ENCODE assay signal across 8 cellular contexts in genomic region chr19:1102407-1103106, GRCh38. TPM values are rescaled to one million over a fixed set of nuclear protein-coding genes. Genes with fewer than 3 reads are reported as not detected.
DNase-seq lines count a peak whose midpoint lies in the region; ATAC-seq and TF ChIP-seq lines count a peak whose summit lies in the region.

No MANE protein-coding gene starts in this region.

- no peak overlapping the region for H4K91ac ChIP-seq in neuronal stem cell (ENCODE audit: low read depth, low read length, poor library complexity)

- H2AK5ac ChIP-seq in neuronal stem cell (ENCODE audit: low read depth, low read length) = peak overlapping the region; percentile 81

- WGBS in endodermal cell (ENCODE audit: insufficient coverage in 1 of 2, insufficient read length in 1 of 2), 2 experiments = 93 to 94% methylated on average over 15 to 16 of the region's 16 CpGs
- WGBS in neuronal stem cell (ENCODE audit: extremely low coverage in 2 of 2, insufficient read length in 2 of 2, insufficient replicate concordance in 1 of 2), 2 donors = no CpG with 5 or more reads among the region's 16 CpGs
- WGBS in aorta, 2 donors = 25 to 30% methylated on average over 16 of the region's 16 CpGs

- H3K23ac ChIP-seq in neuronal stem cell (ENCODE audit: low read depth, low read length, poor library complexity) = no peak overlapping the region

- peak overlapping the region; percentile 53 for H3K27ac ChIP-seq in endodermal cell (ENCODE audit: low read depth, low read length)
- H3K27ac ChIP-seq in neuronal stem cell (replicated peaks; ENCODE audit: low read length) = no peak overlapping the region
- H3K27ac ChIP-seq in aorta (ENCODE audit: low read depth in 1 of 2, low read length in 2 of 2) = peak overlapping the region; percentile 49 to 98

- peaks cover 6% of the 10 kb centered on the region for H3K36me3 Mint-ChIP-seq in endodermal cell (ENCODE audit: low read depth)

- peak overlapping the region; percentile 38 for H3K14ac ChIP-seq in neuronal stem cell (ENCODE audit: low read length)

- in situ Hi-C loops in KBM-7 (cut with MboI; ENCODE audit: low pct_unique_long_range_greater_than_20kb, low sequenced_read_pairs) = no loop called here

- no peaks in the 10 kb centered on the region for H3K27me3 Mint-ChIP-seq in endodermal cell (ENCODE audit: insufficient read depth)

- peak overlapping the region; percentile 32 for H3K4me3 ChIP-seq in AG04449 (ENCODE audit: low read depth, low read length)
- H3K4me3 ChIP-seq in endodermal cell (ENCODE audit: low read length) = no peak overlapping the region
- H3K4me3 ChIP-seq in neuronal stem cell (ENCODE audit: low read length in 2 of 2) = no peak overlapping the region
- H3K4me3 ChIP-seq in aorta (ENCODE audit: low read length in 2 of 2) = no peak overlapping the region

- peak overlapping the region; percentile 72 for H2BK120ac ChIP-seq in neuronal stem cell (ENCODE audit: low read depth, low read length)

- POLR2A ChIA-PET in AG04449 (lab: Yijun Ruan, JAX) = interaction anchor here (0.6 to 3.4 kb wide), 9 partner anchors 9 to 167 kb away, joined by 3 to 41 read pairs (median 3); partner anchors contain the start of genes CBARP, CIRBP and CNN2
- POLR2A ChIA-PET in HEK293T (lab: Yijun Ruan, JAX) = interaction anchor here (2.0 kb wide), 1 partner anchor 166 kb away, joined by 9 read pairs; the partner anchor contains the start of gene CIRBP

- H3K9ac ChIP-seq in endodermal cell (ENCODE audit: extremely low read depth, low read length, poor library complexity, severe bottlenecking) (no peak overlapping the region), neuronal stem cell (ENCODE audit: low read depth, low read length, poor library complexity) (peak overlapping the region; percentile 44)

- H3K4me2 ChIP-seq in neuronal stem cell (ENCODE audit: insufficient read depth, low read length, poor library complexity, severe bottlenecking) = no peak overlapping the region

- H3K9me3 ChIP-seq in endodermal cell (ENCODE audit: control insufficient read depth, low read length) (no peaks in the 10 kb centered on the region), neuronal stem cell (replicated peaks in 1 of 2; ENCODE audit: control insufficient read depth in 2 of 2, insufficient read depth in 1 of 2, low read depth in 1 of 2, low read length in 2 of 2) (no peaks in the 10 kb centered on the region), aorta (ENCODE audit: control insufficient read depth, low read length) (no peaks in the 10 kb centered on the region)

- DNase-seq in AG04449 (ENCODE audit: low read depth, low spot score) (peak; percentile 98), HEK293T (ENCODE audit: extremely low spot score) (no peak), endodermal cell (no peak), neuronal stem cell (ENCODE audit: low spot score) (no peak), aorta (peak in 1 of 2 donors; percentile 75), KBM-7 (no peak), HUDEP-2 (lab: John Stamatoyannopoulos, UW; ENCODE audit: unreplicated experiment in 76 of 76) (no peak)
- DNase-seq in activated CD4-positive, CD25-positive, alpha-beta regulatory T cell treated with anti-CD3 and anti-CD28 coated beads, Interleukin-2, amount 50 U/mL, for 72 hours = peak; percentile 68

- peak overlapping the region; percentile 48 for H3K27ac Mint-ChIP-seq in endodermal cell

- no peaks in the 10 kb centered on the region for H3K9me3 Mint-ChIP-seq in endodermal cell

- H3K4me3 Mint-ChIP-seq in endodermal cell = no peak overlapping the region

- intact Hi-C loops in aorta (cut with DNase I) = loop anchor here (2.0 to 5.0 kb wide), 2 partner anchors 75 to 82 kb away; partner anchors contain the start of genes CNN2 (in 1 of the 2), RNU6-2 (in 1 of the 2) and TMEM259 (in 1 of the 2)

- peak; percentile 53 for ATAC-seq in aorta (ENCODE audit: low FRiP score)

- H2BK15ac ChIP-seq in neuronal stem cell (ENCODE audit: low read length) = peak overlapping the region; percentile 94

- H2AFZ ChIP-seq in neuronal stem cell (ENCODE audit: low read length) = no peak overlapping the region

- H3K4me1 Mint-ChIP-seq in endodermal cell = peaks cover 7% of the 10 kb centered on the region

- H3K36me3 ChIP-seq in endodermal cell (ENCODE audit: control insufficient read depth, insufficient read depth, low read length) = peaks cover 18% of the 10 kb centered on the region
- H3K36me3 ChIP-seq in neuronal stem cell (replicated peaks in 1 of 2; ENCODE audit: control insufficient read depth in 2 of 2, insufficient read depth in 2 of 2, low read length in 2 of 2) = peaks cover 19 to 22% of the 10 kb centered on the region in 2 donors
- H3K36me3 ChIP-seq in aorta (ENCODE audit: control insufficient read depth in 1 of 2, insufficient read depth in 2 of 2, low read length in 1 of 2) = no peaks in the 10 kb centered on the region

- CTCF ChIA-PET in AG04449 (lab: Yijun Ruan, JAX) = interaction anchor here (0.7 to 4.4 kb wide), 5 partner anchors 10 to 139 kb away, joined by 3 to 30 read pairs (median 3); partner anchors contain the start of gene ATP5F1D
- CTCF ChIA-PET in HEK293T (lab: Yijun Ruan, JAX) = interaction anchor here (0.7 to 1.6 kb wide), 2 partner anchors 11 to 103 kb away, joined by 4 to 5 read pairs; no protein-coding TSS in a partner anchor

- H3K18ac ChIP-seq in neuronal stem cell (ENCODE audit: low read length) = peak overlapping the region; percentile 57

- H3K27me3 ChIP-seq in endodermal cell (ENCODE audit: control insufficient read depth, insufficient read depth, low read length, poor library complexity, severe bottlenecking) = no peaks in the 10 kb centered on the region
- no peaks in the 10 kb centered on the region for H3K27me3 ChIP-seq in neuronal stem cell (ENCODE audit: control insufficient read depth in 3 of 3, insufficient read depth in 3 of 3, low read depth in 1 of 3, low read length in 3 of 3)
- no peaks in the 10 kb centered on the region for H3K27me3 ChIP-seq in aorta (ENCODE audit: control insufficient read depth in 1 of 2, insufficient read depth in 2 of 2, low read length in 1 of 2)

- H3K4ac ChIP-seq in neuronal stem cell (ENCODE audit: low read length) = no peak overlapping the region

- no peak overlapping the region for H2BK12ac ChIP-seq in neuronal stem cell (ENCODE audit: low read length)

- TF ChIP-seq CTCF in AG04449 (IDR thresholded peaks at IDR 0.05; ENCODE audit: insufficient read depth, low read length, missing control alignments) (no peak), endodermal cell (conservative IDR thresholded peaks at IDR 0.05) (no peak)

- peaks cover 14% of the 10 kb centered on the region for H3K79me1 ChIP-seq in neuronal stem cell (ENCODE audit: low read depth, low read length)

- no peak overlapping the region for H4K8ac ChIP-seq in neuronal stem cell (ENCODE audit: low read depth, low read length)

- H2BK5ac ChIP-seq in neuronal stem cell (ENCODE audit: low read length) = no peak overlapping the region

- H3K4me1 ChIP-seq in endodermal cell (ENCODE audit: control insufficient read depth, insufficient read depth, low read length) (peaks cover 5% of the 10 kb centered on the region), neuronal stem cell (ENCODE audit: control insufficient read depth in 2 of 2, insufficient read depth in 1 of 2, low read depth in 1 of 2, low read length in 2 of 2) (peaks cover 14 to 34% of the 10 kb centered on the region in 2 donors), aorta (ENCODE audit: control insufficient read depth in 1 of 2, insufficient read depth in 2 of 2, low read length in 2 of 2) (no peaks in the 10 kb centered on the region)

TF ChIP-seq in HEK293T, 16 proteins besides CTCF, POLR2A, EP300 and RAD21:
- TF ChIP-seq ZNF384 (IDR thresholded peaks at IDR 0.05) (peak; percentile 74), FOXM1 (IDR thresholded peaks at IDR 0.05; ENCODE audit: borderline replicate concordance) (no peak)

RNA-seq across cellular contexts. Expression of gene GPX4, which starts 1.2 kb away (rescaled TPM):
- 100 to 1,000 TPM; 331 to 449 TPM for total RNA-seq in endodermal cell
- 418 TPM for polyA plus RNA-seq in endodermal cell (2013, experiment 1 of 2)
- 416 TPM for polyA plus RNA-seq in endodermal cell (2013, experiment 2 of 2)
- 755 TPM for polyA plus RNA-seq in neuronal stem cell (2013, experiment 1 of 2)
- 706 TPM for polyA plus RNA-seq in neuronal stem cell (2013, experiment 2 of 2)
- total RNA-seq in aorta = 100 to 1,000 TPM; 165 to 236 TPM
- polyA plus RNA-seq in aorta = 100 to 1,000 TPM; 696 to 786 TPM

RNA-seq across cellular contexts. Expression of gene POLR2E, which starts 7.4 kb away (rescaled TPM):
- total RNA-seq in endodermal cell (100 to 1,000 TPM; 225 to 254 TPM), aorta (10 to 100 TPM; 83.5 to 95.6 TPM)
- polyA plus RNA-seq in endodermal cell (2013, experiment 1 of 2) = 192 TPM
- polyA plus RNA-seq in endodermal cell (2013, experiment 2 of 2) = 174 TPM
- polyA plus RNA-seq in neuronal stem cell (2013, experiment 1 of 2) = 201 TPM
- 197 TPM for polyA plus RNA-seq in neuronal stem cell (2013, experiment 2 of 2)
- 100 to 1,000 TPM in 1 of 2 donors, 10 to 100 TPM in 1; 91.5 to 116 TPM for polyA plus RNA-seq in aorta

RNA-seq across cellular contexts. Expression of gene ARHGAP45, which starts 35.6 kb away (rescaled TPM):
- total RNA-seq in endodermal cell (10 to 100 TPM; 14.8 to 17.1 TPM), aorta (10 to 100 TPM; 15.3 to 38.6 TPM)
- polyA plus RNA-seq in endodermal cell (2013, experiment 1 of 2) = 5.9 TPM
- 4.8 TPM for polyA plus RNA-seq in endodermal cell (2013, experiment 2 of 2)
- polyA plus RNA-seq in neuronal stem cell (2013, experiment 1 of 2) = 6.9 TPM
- polyA plus RNA-seq in neuronal stem cell (2013, experiment 2 of 2) = 7.4 TPM
- polyA plus RNA-seq in aorta = 10 to 100 TPM in 1 of 2 donors, 1 to 10 TPM in 1; 7.4 to 21.8 TPM

Comparison
In these comparisons a context has a peak if more than half of its experiments do, and no peak if none do; other contexts are left out.
1. DNase-seq: peak in AG04449 (single experiment) and activated CD4-positive, CD25-positive, alpha-beta regulatory T cell treated with anti-CD3 and anti-CD28 coated beads, Interleukin-2, amount 50 U/mL, for 72 hours (single experiment); none in HEK293T (single experiment), endodermal cell (single experiment), neuronal stem cell (single experiment), KBM-7 (single experiment) and HUDEP-2 (0 of 76).